Comparison of ENCODE assay signal across 1 cellular context in genomic region chr17:57915532-57915931, GRCh38.
TF ChIP-seq lines count a peak whose summit lies in the region.

No MANE protein-coding gene starts in this region.

TF ChIP-seq in H1, 55 proteins besides CTCF, POLR2A, EP300 and RAD21:
- TF ChIP-seq BRCA1 (IDR thresholded peaks at IDR 0.05; ENCODE audit: low read depth, low read length) (no peak), SIX5 (IDR thresholded peaks at IDR 0.05; ENCODE audit: low read depth, low read length) (no peak), SRF (IDR thresholded peaks at IDR 0.05; ENCODE audit: low read depth, low read length) (no peak), YY1 (IDR thresholded peaks at IDR 0.05; ENCODE audit: low read depth, low read length) (no peak), BCL11A (IDR thresholded peaks at IDR 0.05; ENCODE audit: low read depth in 2 of 2, low read length in 2 of 2) (no peak), FOSL1 (IDR thresholded peaks at IDR 0.05; ENCODE audit: insufficient read depth, low read depth, low read length) (no peak), TAF1 (IDR thresholded peaks at IDR 0.05; ENCODE audit: low read depth, low read length) (no peak), TBP (IDR thresholded peaks at IDR 0.05; ENCODE audit: low read depth, low read length) (no peak), GABPA (IDR thresholded peaks at IDR 0.05; ENCODE audit: borderline replicate concordance, insufficient read depth, low read length) (no peak), RFX5 (IDR thresholded peaks at IDR 0.05; ENCODE audit: borderline replicate concordance, low read depth, low read length) (no peak)
TF ChIP-seq in H1: peak in this region for 0.
